In the genomic region with DNA sequence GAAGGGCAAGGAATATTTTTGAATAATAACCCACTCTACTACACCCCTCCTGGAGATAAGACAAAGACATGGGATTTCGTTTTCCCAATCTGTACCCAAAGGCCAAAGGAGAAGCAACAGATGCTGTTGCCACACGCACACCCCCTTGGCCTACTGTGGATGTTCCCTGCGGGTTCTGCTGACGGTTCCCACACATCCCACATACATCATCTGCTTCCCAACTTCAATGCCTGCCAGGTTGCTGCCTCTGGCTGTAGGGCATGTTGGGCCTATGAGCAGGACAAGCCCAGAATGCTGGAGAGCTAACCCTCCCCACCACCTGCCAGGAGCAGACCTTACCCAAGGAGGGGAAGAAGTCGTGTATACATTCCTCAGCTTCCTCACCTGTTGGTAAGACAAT, we compare ENCODE assay signal across 32 cellular contexts. TPM values are rescaled to one million over a fixed set of nuclear protein-coding genes. Genes with fewer than 3 reads are reported as not detected.
"Had no signal": no experiment of that assay in that cellular context is flagged by ENCODE, and none has a peak within 500 bp of the region (broad histone marks: within the 10 kb centered on the region; RNA-seq: fewer than 3 reads in every experiment).

No MANE protein-coding gene starts in this region.

- H3K36me3 ChIP-seq: adrenal gland, brain microvascular endothelial cell, breast epithelium had no signal

- H3K4me1 ChIP-seq: adrenal gland, body of pancreas, breast epithelium had no signal

- H3K4me3 ChIP-seq: adrenal gland, body of pancreas, breast epithelium had no signal

- H3K4me1 Mint-ChIP-seq: activated B cell treated with CpG ODN at 0.5 μM for 24 hours; activated CD4-positive, alpha-beta memory T cell treated with anti-CD3 and anti-CD28 coated beads, Interleukin-2, amount 10 ng/mL, durations not matched to agents 7 days and 5 days; activated CD4-positive, alpha-beta T cell treated with anti-CD3 and anti-CD28 coated beads, Interleukin-2, amount 10 ng/mL, durations not matched to agents 24 days and 14 days; activated CD8-positive, alpha-beta memory T cell treated with anti-CD3 and anti-CD28 coated beads, Interleukin-2, amount 10 ng/mL, durations not matched to agents 7 days and 5 days; activated naive CD8-positive, alpha-beta T cell treated with anti-CD3 and anti-CD28 coated beads for 36 hours; activated T-helper 17 cell treated with anti-CD3 and anti-CD28 coated beads, Interleukin-2, amount 50 U/mL, for 72 hours; T-cell; T-helper 17 cell had no signal

- H3K9me3 ChIP-seq: adrenal gland, body of pancreas, breast epithelium had no signal

- H3K9me3 Mint-ChIP-seq: activated CD4-positive, alpha-beta memory T cell treated with anti-CD3 and anti-CD28 coated beads, Interleukin-2, amount 10 ng/mL, durations not matched to agents 7 days and 5 days; activated CD4-positive, alpha-beta T cell treated with anti-CD3 and anti-CD28 coated beads, Interleukin-2, amount 10 ng/mL, durations not matched to agents 24 days and 14 days; activated naive CD4-positive, alpha-beta T cell treated with anti-CD3 and anti-CD28 coated beads for 36 hours; activated naive CD4-positive, alpha-beta T cell treated with anti-CD3 and anti-CD28 coated beads, Interleukin-2, amount 50 U/mL, for 72 hours; activated naive CD8-positive, alpha-beta T cell treated with anti-CD3 and anti-CD28 coated beads for 36 hours; activated T-cell treated with anti-CD3 and anti-CD28 coated beads, Interleukin-2, amount 50 U/mL, for 24 hours; activated T-cell treated with anti-CD3 and anti-CD28 coated beads, Interleukin-2, amount 50 U/mL, for 72 hours; activated T-helper 1 cell treated with anti-CD3 and anti-CD28 coated beads, Interleukin-12 subunit alpha, Interleukin-12 subunit beta, Interleukin-2, Interleukin-4 antibody, amounts not matched to agents 30 ng/mL and 10 ng/mL and 1 ng/mL, durations not matched to agents 14 hours and 24 hours and 36 hours; activated T-helper 17 cell treated with anti-CD3 and anti-CD28 coated beads, Interleukin-2, amount 50 U/mL, for 72 hours; T-cell had no signal

- H3K27ac ChIP-seq: adrenal gland, body of pancreas, brain microvascular endothelial cell, breast epithelium, VCaP had no signal

- H3K36me3 Mint-ChIP-seq: activated CD8-positive, alpha-beta memory T cell treated with anti-CD3 and anti-CD28 coated beads, Interleukin-2, amount 10 ng/mL, durations not matched to agents 7 days and 5 days; activated naive CD4-positive, alpha-beta T cell treated with anti-CD3 and anti-CD28 coated beads, Interleukin-2, amount 50 U/mL, for 72 hours; activated naive CD8-positive, alpha-beta T cell treated with anti-CD3 and anti-CD28 coated beads for 36 hours; T-cell had no signal

- H3K4me3 Mint-ChIP-seq: activated B cell treated with CpG ODN at 0.5 μM for 24 hours; activated CD4-positive, alpha-beta memory T cell treated with anti-CD3 and anti-CD28 coated beads, Interleukin-2, amount 10 ng/mL, durations not matched to agents 7 days and 5 days; activated CD4-positive, alpha-beta T cell treated with anti-CD3 and anti-CD28 coated beads, Interleukin-2, amount 10 ng/mL, durations not matched to agents 24 days and 14 days; activated CD8-positive, alpha-beta memory T cell treated with anti-CD3 and anti-CD28 coated beads, Interleukin-2, amount 10 ng/mL, durations not matched to agents 7 days and 5 days; activated CD8-positive, alpha-beta T cell treated with anti-CD3 and anti-CD28 coated beads, Interleukin-2, amount 10 ng/mL, durations not matched to agents 7 days and 5 days; activated naive CD4-positive, alpha-beta T cell treated with anti-CD3 and anti-CD28 coated beads for 36 hours; activated naive CD8-positive, alpha-beta T cell treated with anti-CD3 and anti-CD28 coated beads for 36 hours; activated T-cell treated with anti-CD3 and anti-CD28 coated beads, Interleukin-2, amount 50 U/mL, for 24 hours; activated T-cell treated with anti-CD3 and anti-CD28 coated beads, Interleukin-2, amount 50 U/mL, for 72 hours; activated T-helper 1 cell treated with anti-CD3 and anti-CD28 coated beads, Interleukin-12 subunit alpha, Interleukin-12 subunit beta, Interleukin-2, Interleukin-4 antibody, amounts not matched to agents 30 ng/mL and 10 ng/mL and 1 ng/mL, durations not matched to agents 14 hours and 24 hours and 36 hours; activated T-helper 17 cell treated with anti-CD3 and anti-CD28 coated beads, Interleukin-2, amount 50 U/mL, for 72 hours; T-cell; T-helper 17 cell had no signal

- DNase-seq: activated B cell treated with CpG ODN at 0.5 μM for 24 hours; activated CD4-positive, alpha-beta memory T cell treated with anti-CD3 and anti-CD28 coated beads, Interleukin-2, amount 10 ng/mL, durations not matched to agents 7 days and 5 days; activated CD4-positive, alpha-beta T cell treated with anti-CD3 and anti-CD28 coated beads for 4 hours; activated CD4-positive, alpha-beta T cell treated with anti-CD3 and anti-CD28 coated beads, Interleukin-2, amount 10 ng/mL, durations not matched to agents 24 days and 14 days; activated CD4-positive, alpha-beta T cell treated with anti-CD3 and anti-CD28 coated beads, Interleukin-2, amount 50 U/mL, for 1 hour; activated CD4-positive, alpha-beta T cell treated with anti-CD3 and anti-CD28 coated beads, Interleukin-2, amount 50 U/mL, for 4 hours; activated CD4-positive, CD25-positive, alpha-beta regulatory T cell treated with anti-CD3 and anti-CD28 coated beads, Interleukin-2, amount 50 U/mL, for 72 hours; activated CD8-positive, alpha-beta memory T cell treated with anti-CD3 and anti-CD28 coated beads for 24 hours; activated CD8-positive, alpha-beta memory T cell treated with anti-CD3 and anti-CD28 coated beads, Interleukin-2, amount 10 ng/mL, durations not matched to agents 7 days and 5 days; activated CD8-positive, alpha-beta memory T cell treated with anti-CD3 and anti-CD28 coated beads, Interleukin-2, amount 50 U/mL, for 48 hours; activated CD8-positive, alpha-beta T cell treated with anti-CD3 and anti-CD28 coated beads, Interleukin-2, amount 10 ng/mL, durations not matched to agents 7 days and 5 days; activated effector memory CD4-positive, alpha-beta T cell treated with anti-CD3 and anti-CD28 coated beads, Interleukin-2, amount 50 U/mL, for 16 hours; activated gamma-delta T cell treated with Interleukin-2 at 50 U/mL for 16 hours; activated naive CD4-positive, alpha-beta T cell; activated naive CD4-positive, alpha-beta T cell treated with anti-CD3 and anti-CD28 coated beads for 36 hours; activated naive CD4-positive, alpha-beta T cell treated with anti-CD3 and anti-CD28 coated beads, Interleukin-2, amount 50 U/mL, for 16 hours; activated naive CD8-positive, alpha-beta T cell treated with anti-CD3 and anti-CD28 coated beads for 36 hours; activated T-cell treated with anti-CD3 and anti-CD28 coated beads, Interleukin-2, amount 50 U/mL, for 24 hours; activated T-cell treated with anti-CD3 and anti-CD28 coated beads, Interleukin-2, amount 50 U/mL, for 72 hours; adrenal gland; amniotic stem cell; aorta; body of pancreas; brain microvascular endothelial cell; central memory CD4-positive, alpha-beta T cell; T-cell; T-helper 17 cell had no signal

- H3K27ac Mint-ChIP-seq: activated B cell treated with CpG ODN at 0.5 μM for 24 hours; activated CD4-positive, alpha-beta memory T cell treated with anti-CD3 and anti-CD28 coated beads, Interleukin-2, amount 10 ng/mL, durations not matched to agents 7 days and 5 days; activated CD4-positive, alpha-beta T cell treated with anti-CD3 and anti-CD28 coated beads, Interleukin-2, amount 10 ng/mL, durations not matched to agents 24 days and 14 days; activated CD8-positive, alpha-beta memory T cell treated with anti-CD3 and anti-CD28 coated beads, Interleukin-2, amount 10 ng/mL, durations not matched to agents 7 days and 5 days; activated CD8-positive, alpha-beta T cell treated with anti-CD3 and anti-CD28 coated beads, Interleukin-2, amount 10 ng/mL, durations not matched to agents 7 days and 5 days; activated naive CD4-positive, alpha-beta T cell treated with anti-CD3 and anti-CD28 coated beads for 36 hours; activated naive CD4-positive, alpha-beta T cell treated with anti-CD3 and anti-CD28 coated beads, Interleukin-2, amount 50 U/mL, for 72 hours; activated naive CD8-positive, alpha-beta T cell treated with anti-CD3 and anti-CD28 coated beads for 36 hours; activated T-cell treated with anti-CD3 and anti-CD28 coated beads, Interleukin-2, amount 50 U/mL, for 24 hours; activated T-cell treated with anti-CD3 and anti-CD28 coated beads, Interleukin-2, amount 50 U/mL, for 72 hours; activated T-helper 1 cell treated with anti-CD3 and anti-CD28 coated beads, Interleukin-12 subunit alpha, Interleukin-12 subunit beta, Interleukin-2, Interleukin-4 antibody, amounts not matched to agents 30 ng/mL and 10 ng/mL and 1 ng/mL, durations not matched to agents 14 hours and 24 hours and 36 hours; activated T-helper 17 cell treated with anti-CD3 and anti-CD28 coated beads, Interleukin-2, amount 50 U/mL, for 72 hours; T-cell; T-helper 17 cell had no signal

- H3K27me3 ChIP-seq: adrenal gland, body of pancreas, brain microvascular endothelial cell, breast epithelium had no signal

RNA-seq across cellular contexts. Expression of gene RBFOX2, which starts 13.6 kb away (rescaled TPM):
- total RNA-seq: activated B cell treated with CpG ODN at 0.5 μM for 24 hours had no signal
